ENCODE assay signal across 12 cellular contexts in the genomic region with DNA sequence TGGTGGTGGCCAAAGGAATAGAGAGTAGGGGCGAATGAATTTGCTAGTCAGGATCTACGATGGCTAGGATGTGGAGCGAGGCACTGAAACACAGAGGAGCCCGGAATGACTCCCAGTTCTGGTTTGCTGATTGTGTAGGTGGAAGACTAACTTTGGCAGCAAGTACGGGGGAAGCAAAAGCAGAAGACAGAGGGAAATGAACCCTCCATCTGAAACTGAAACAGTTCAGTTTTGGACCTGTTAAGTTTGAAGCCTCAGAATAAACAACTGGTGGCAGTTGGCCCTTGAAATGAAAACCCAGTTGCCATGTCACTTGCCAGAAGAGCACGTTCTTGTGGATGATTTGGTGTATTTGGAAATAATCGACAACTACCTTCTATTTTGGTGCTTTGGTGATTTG. TPM values are rescaled to one million over a fixed set of nuclear protein-coding genes. Genes with fewer than 3 reads are reported as not detected.
A peak's percentile ranks its signal among the peaks of the same experiment; 100 is the strongest.
DNase-seq lines count a peak whose midpoint lies in the region; ATAC-seq and TF ChIP-seq lines count a peak whose summit lies in the region.
"Had no signal": no experiment of that assay in that cellular context is flagged by ENCODE, and none has a peak within 500 bp of the region (broad histone marks: within the 10 kb centered on the region; RNA-seq: fewer than 3 reads in every experiment).

No MANE protein-coding gene starts in this region.

- DNase-seq in naive B cell = no peak
- DNase-seq in mammary epithelial cell = no peak
- no peak for DNase-seq in activated CD8-positive, alpha-beta memory T cell treated with anti-CD3 and anti-CD28 coated beads, Interleukin-2, amount 50 U/mL, for 4 hours
- DNase-seq in kidney glomerular epithelial cell (lab: John Stamatoyannopoulos, UW) = no peak
- no peak for DNase-seq in omental fat pad (ENCODE audit: low spot score)
- DNase-seq: Karpas-422, NCI-H82 had no signal

- dilution Hi-C loops in mammary epithelial cell (cut with HindIII; ENCODE audit: low sequenced_read_pairs) = no loop called here

- no peak overlapping the region for H3K4me3 ChIP-seq in mammary epithelial cell (replicated peaks in 1 of 3; ENCODE audit: insufficient read depth in 1 of 3, low read depth in 2 of 3, low read length in 3 of 3)

- TF ChIP-seq CTCF in mammary epithelial cell (conservative IDR thresholded peaks at IDR 0.05 in 1 of 2, IDR thresholded peaks at IDR 0.05 in 1 of 2; ENCODE audit: extremely low read depth in 1 of 2, insufficient read depth in 1 of 2, low read depth in 1 of 2, low read length in 2 of 2) (no peak), omental fat pad (IDR thresholded peaks at IDR 0.05) (no peak)

- no peak overlapping the region for H2AFZ ChIP-seq in mammary epithelial cell (ENCODE audit: low read depth, low read length)

- intact Hi-C loops in mammary epithelial cell (cut with micrococcal nuclease) = no loop called here

- in situ Hi-C loops in mammary epithelial cell (cut with MboI; ENCODE audit: low sequenced_read_pairs in 2 of 2) = no loop called here

- H3K4me1 Mint-ChIP-seq in naive B cell = peaks cover 20 to 35% (median 20%) of the 10 kb centered on the region in 3 donors

- 91% methylated on average over 7 of the region's 7 CpGs for WGBS in mammary epithelial cell (ENCODE audit: low coverage, missing lambda C conversion rate)

- no peak overlapping the region for H3K4me2 ChIP-seq in mammary epithelial cell (ENCODE audit: insufficient read depth, low read depth, low read length)

- H3K9ac ChIP-seq in mammary epithelial cell (ENCODE audit: insufficient read depth, low read length) = no peak overlapping the region

- no peaks in the 10 kb centered on the region for H4K20me1 ChIP-seq in mammary epithelial cell (ENCODE audit: insufficient read depth, low read length)

- ATAC-seq in GM18868 (IDR thresholded peaks at IDR 0.05; ENCODE audit: unreplicated experiment) (peak; percentile 89), GM21529 (IDR thresholded peaks at IDR 0.05; ENCODE audit: unreplicated experiment) (peak; percentile 85), HG03135 (IDR thresholded peaks at IDR 0.05; ENCODE audit: unreplicated experiment) (peak; percentile 93), naive B cell (ENCODE audit: low read depth in 2 of 2) (peak; percentile 47 to 62), omental fat pad (ENCODE audit: low FRiP score) (no peak)

- H3K27me3 ChIP-seq in mammary epithelial cell (ENCODE audit: insufficient read depth, low read length) = no peaks in the 10 kb centered on the region

- H3K9me3 Mint-ChIP-seq in naive B cell = peaks cover 0 to 5% (median 0%) of the 10 kb centered on the region in 7 donors
- H3K9me3 Mint-ChIP-seq: stimulated activated naive CD8-positive, alpha-beta T cell treated with anti-CD3 and anti-CD28 coated beads, Interleukin-15, Interleukin-2, amounts not matched to agents 100 ng/mL and 50 ng/mL, for 24 hours; T-helper 1 cell treated with Interleukin-12 subunit alpha and Interleukin-12 subunit beta and Interleukin-4 antibody, amounts not matched to agents 30 μg/mL and 1 μg/mL, for 36 hours had no signal

- H3K4me3 Mint-ChIP-seq in naive B cell = peak overlapping the region in 4 of 8 donors; percentile 1 to 40 (median 1)
- H3K4me3 Mint-ChIP-seq: stimulated activated naive CD8-positive, alpha-beta T cell treated with anti-CD3 and anti-CD28 coated beads, Interleukin-15, Interleukin-2, amounts not matched to agents 100 ng/mL and 50 ng/mL, for 24 hours; T-helper 1 cell treated with Interleukin-12 subunit alpha and Interleukin-12 subunit beta and Interleukin-4 antibody, amounts not matched to agents 30 μg/mL and 1 μg/mL, for 36 hours had no signal

- BruUV-seq in mammary epithelial cell (replicated peaks; lab: Mats Ljungman, UMichigan) = no TSS peak

- no peak overlapping the region for H3K27ac ChIP-seq in mammary epithelial cell (ENCODE audit: insufficient read depth, low read depth, low read length)

- no peaks in the 10 kb centered on the region for H3K4me1 ChIP-seq in mammary epithelial cell (ENCODE audit: insufficient read depth, low read length)

- H3K36me3 Mint-ChIP-seq in naive B cell = no peaks in the 10 kb centered on the region

- H3K27ac Mint-ChIP-seq in naive B cell = peak overlapping the region in 1 of 6 donors; percentile 9
- H3K27ac Mint-ChIP-seq: stimulated activated naive CD8-positive, alpha-beta T cell treated with anti-CD3 and anti-CD28 coated beads, Interleukin-15, Interleukin-2, amounts not matched to agents 100 ng/mL and 50 ng/mL, for 24 hours; T-helper 1 cell treated with Interleukin-12 subunit alpha and Interleukin-12 subunit beta and Interleukin-4 antibody, amounts not matched to agents 30 μg/mL and 1 μg/mL, for 36 hours had no signal

- no peaks in the 10 kb centered on the region for H3K36me3 ChIP-seq in mammary epithelial cell (ENCODE audit: insufficient read depth, low read length)

- CTCF ChIA-PET in mammary epithelial cell (lab: Charles Lee; ENCODE audit: low non-redundant PET) = no interaction called here

- H3K79me2 ChIP-seq in mammary epithelial cell (ENCODE audit: insufficient read depth, low read length) = no peaks in the 10 kb centered on the region

- no peaks in the 10 kb centered on the region for H3K9me3 ChIP-seq in mammary epithelial cell (replicated peaks; ENCODE audit: insufficient read depth, low read length)

- H3K27me3 Mint-ChIP-seq in naive B cell = no peaks in the 10 kb centered on the region
- H3K27me3 Mint-ChIP-seq: stimulated activated naive CD8-positive, alpha-beta T cell treated with anti-CD3 and anti-CD28 coated beads, Interleukin-15, Interleukin-2, amounts not matched to agents 100 ng/mL and 50 ng/mL, for 24 hours had no signal

RNA-seq across cellular contexts. Expression of gene SMIM15, which starts 15.4 kb away (rescaled TPM):
- 10 to 100 TPM; 22.6 to 40.6 (median 35.1) TPM for polyA plus RNA-seq in naive B cell (ENCODE audit: low read depth in 6 of 6)
- total RNA-seq in mammary epithelial cell = 10 to 100 TPM; 36.7 to 75.0 TPM
- 45.1 TPM for polyA plus RNA-seq in mammary epithelial cell
- 79.8 TPM for polyA minus RNA-seq in mammary epithelial cell
- total RNA-seq in omental fat pad = 10 to 100 TPM; 23.1 to 30.6 (median 28.8) TPM
